In the genomic region with DNA sequence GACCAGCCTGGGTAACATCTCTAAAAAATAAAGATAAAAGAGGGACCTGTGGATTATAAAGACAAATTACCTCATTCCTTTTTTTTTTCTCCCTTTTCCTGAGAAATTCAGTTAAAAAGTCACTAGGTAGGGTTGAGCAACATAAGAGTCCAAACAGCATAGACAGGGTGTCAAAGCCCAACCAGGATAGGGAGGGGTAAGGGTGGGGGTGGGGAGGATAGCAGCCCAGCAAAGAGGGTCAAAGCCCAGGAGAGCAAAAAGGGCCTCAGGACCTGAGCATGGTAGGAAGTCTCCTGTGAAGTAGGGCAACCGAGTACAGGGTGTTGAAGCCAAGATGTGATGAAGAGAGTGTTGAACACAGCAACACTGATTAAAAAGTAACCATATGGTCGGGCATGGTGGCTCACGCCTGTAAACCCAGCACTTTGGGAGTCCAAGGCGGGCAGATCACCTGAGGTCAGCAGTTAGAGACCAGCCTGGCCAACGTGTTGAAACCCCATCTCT, we compare ENCODE assay signal across 1 cellular context.
TF ChIP-seq lines count a peak whose summit lies in the region.

No MANE protein-coding gene starts in this region.

TF ChIP-seq in endothelial cell of umbilical vein, 7 proteins besides CTCF, POLR2A, EP300 and RAD21 (continued from another document):
- no peak for TF ChIP-seq MYC (IDR thresholded peaks at IDR 0.05; ENCODE audit: low read depth, low read length)
